ENCODE assay signal across 16 cellular contexts in the genomic region with DNA sequence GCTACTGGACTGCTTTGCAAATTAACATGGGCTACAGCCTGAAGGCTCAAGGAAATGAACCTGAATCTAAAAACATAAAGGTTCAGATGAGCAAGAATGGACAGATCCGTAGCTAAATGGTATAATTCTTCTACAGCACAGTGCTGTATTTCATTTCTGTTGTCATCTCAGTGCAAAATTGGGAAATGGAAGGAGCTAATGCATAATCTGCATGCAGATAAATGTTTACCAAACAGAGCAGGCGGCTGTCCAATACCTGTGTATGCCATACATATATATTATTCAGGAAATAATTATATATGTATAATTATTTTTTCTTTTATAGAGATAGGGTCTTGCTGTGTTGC. TPM values are rescaled to one million over a fixed set of nuclear protein-coding genes. Genes with fewer than 3 reads are reported as not detected.
DNase-seq lines count a peak whose midpoint lies in the region; TF ChIP-seq lines count a peak whose summit lies in the region.
"Had no signal": no experiment of that assay in that cellular context is flagged by ENCODE, and none has a peak within 500 bp of the region (broad histone marks: within the 10 kb centered on the region; RNA-seq: fewer than 3 reads in every experiment).

No MANE protein-coding gene starts in this region.

- TF ChIP-seq POLR2A in stomach (IDR thresholded peaks at IDR 0.05), result no peak

- WGBS in stomach, 5 donors, result 42 to 49% (median 44%) methylated on average over 2 of the region's 2 CpGs

- no peak overlapping the region for H3K4me3 ChIP-seq in stomach
- H3K4me3 ChIP-seq: heart right ventricle, prostate gland, SK-N-MC had no signal

- peaks cover 12% of the 10 kb centered on the region for H3K4me1 Mint-ChIP-seq in HFFc6 (ENCODE audit: low read depth)
- peaks cover 14% of the 10 kb centered on the region for H3K4me1 Mint-ChIP-seq in mesothelial cell of epicardium

- H3K27me3 Mint-ChIP-seq in HFFc6 (ENCODE audit: insufficient read depth) (peaks cover 8% of the 10 kb centered on the region), mesothelial cell of epicardium (ENCODE audit: low read depth) (no peaks in the 10 kb centered on the region)
- H3K27me3 Mint-ChIP-seq: T-helper 17 cell had no signal

- TF ChIP-seq EP300 in stomach (IDR thresholded peaks at IDR 0.05), result no peak

- H3K36me3 ChIP-seq in stomach, result no peaks in the 10 kb centered on the region
- H3K36me3 ChIP-seq: heart right ventricle, prostate gland had no signal

- no peaks in the 10 kb centered on the region for H3K27me3 ChIP-seq in stomach
- H3K27me3 ChIP-seq: heart right ventricle had no signal

- TF ChIP-seq CTCF in C4-2B (conservative IDR thresholded peaks at IDR 0.05) (peak; percentile 76), HFFc6 (IDR thresholded peaks at IDR 0.05) (peak; percentile 53; the same call in 1 of the 2 replicates), mesothelial cell of epicardium (IDR thresholded peaks at IDR 0.05; ENCODE audit: unreplicated experiment) (no peak), stomach (IDR thresholded peaks at IDR 0.05) (no peak)

- peaks cover 11% of the 10 kb centered on the region for H3K36me3 Mint-ChIP-seq in HFFc6 (ENCODE audit: low read depth)
- no peaks in the 10 kb centered on the region for H3K36me3 Mint-ChIP-seq in mesothelial cell of epicardium

- H3K27ac Mint-ChIP-seq in HFFc6, result no peak overlapping the region
- peak overlapping the region; percentile 6 for H3K27ac Mint-ChIP-seq in mesothelial cell of epicardium
- H3K27ac Mint-ChIP-seq: activated naive CD8-positive, alpha-beta T cell treated with anti-CD3 and anti-CD28 coated beads, Interleukin-2, amount 10 ng/mL, durations not matched to agents 7 days and 5 days; activated T-helper 2 cell treated with anti-CD3 and anti-CD28 coated beads, Interferon-gamma antibody, Interleukin-2, Interleukin-4, amounts not matched to agents 10 μg/mL and 5 μg/mL and 100 μg/mL, durations not matched to agents 14 hours and 24 hours and 36 hours; nephron progenitor cell; T-helper 17 cell had no signal

- no peak overlapping the region for H3K27ac ChIP-seq in C4-2B
- peak overlapping the region; percentile 48 for H3K27ac ChIP-seq in angular gyrus (ENCODE audit: low read depth, low read length)
- H3K27ac ChIP-seq in stomach, result peak overlapping the region in 2 of 5 donors; percentile 41 to 51
- H3K27ac ChIP-seq: SK-N-MC had no signal

- no peak overlapping the region for H3K4me3 Mint-ChIP-seq in HFFc6
- no peak overlapping the region for H3K4me3 Mint-ChIP-seq in mesothelial cell of epicardium
- H3K4me3 Mint-ChIP-seq: activated naive CD8-positive, alpha-beta T cell treated with anti-CD3 and anti-CD28 coated beads, Interleukin-2, amount 10 ng/mL, durations not matched to agents 7 days and 5 days; nephron progenitor cell; T-helper 17 cell had no signal

- H3K4me1 ChIP-seq in stomach, result peaks cover 6 to 15% (median 11%) of the 10 kb centered on the region in 4 donors

- DNase-seq in HFFc6 (no peak), mesothelial cell of epicardium (ENCODE audit: low spot score in 2 of 2, unreplicated experiment in 2 of 2) (no peak), stomach (no peak), NCI-H2029 (lab: John Stamatoyannopoulos, UW) (no peak), NCI-H1048 (lab: John Stamatoyannopoulos, UW) (no peak)
- no peak for DNase-seq in stimulated activated CD4-positive, alpha-beta T cell treated with anti-CD3 and anti-CD28 coated beads, Interleukin-2, amount 100 ng/mL, for 48 hours
- DNase-seq: activated naive CD8-positive, alpha-beta T cell treated with anti-CD3 and anti-CD28 coated beads, Interleukin-2, amount 10 ng/mL, durations not matched to agents 7 days and 5 days; NCI-H1105 had no signal

- no peaks in the 10 kb centered on the region for H3K9me3 ChIP-seq in stomach
- H3K9me3 ChIP-seq: heart right ventricle, prostate gland had no signal

- H3K9me3 Mint-ChIP-seq in HFFc6, result peaks cover 4% of the 10 kb centered on the region
- peaks cover 3% of the 10 kb centered on the region for H3K9me3 Mint-ChIP-seq in mesothelial cell of epicardium
- H3K9me3 Mint-ChIP-seq: activated naive CD8-positive, alpha-beta T cell treated with anti-CD3 and anti-CD28 coated beads, Interleukin-2, amount 10 ng/mL, durations not matched to agents 7 days and 5 days had no signal

- intact Hi-C loops in stomach (cut with DNase I; ENCODE audit: low total_unique reads), result no loop called here

RNA-seq across cellular contexts. Expression of a gene that starts 4.3 kb away (rescaled TPM):
- 100 to 1,000 TPM; 193 to 236 (median 210) TPM for total RNA-seq in HFFc6 (2021; fragmentation: NEBNext Ultra II Directional; extraction: Animal tissue kit (Norgen Biotek cat#: 25700))
- total RNA-seq in mesothelial cell of epicardium (157 to 165 TPM (median 160 TPM) in 3 replicates), stomach (100 to 1,000 TPM; 157 to 427 (median 196) TPM)
- polyA plus RNA-seq in stomach, result 10 to 100 TPM; 68.8 to 78.2 (median 75.2) TPM

RNA-seq across cellular contexts. Expression of a gene that starts 36.5 kb away (rescaled TPM):
- 100 to 1,000 TPM; 133 to 153 (median 148) TPM for total RNA-seq in HFFc6 (2021; fragmentation: NEBNext Ultra II Directional; extraction: Animal tissue kit (Norgen Biotek cat#: 25700))
- total RNA-seq in mesothelial cell of epicardium, result 76.6 to 77.7 TPM (median 77.6 TPM) in 3 replicates
- total RNA-seq in stomach, result 100 to 1,000 TPM in 1 of 5 donors, 10 to 100 TPM in 3, 1 to 10 TPM in 1; 9.0 to 119 (median 53.3) TPM
- polyA plus RNA-seq in stomach, result 10 to 100 TPM; 35.7 to 66.3 (median 48.7) TPM

Comparison
In these comparisons a context has a peak if more than half of its experiments do, and no peak if none do; other contexts are left out.
1. CTCF ChIP-seq: peak in C4-2B (single experiment) and HFFc6 (single experiment); none in mesothelial cell of epicardium (single experiment) and stomach (0 of 7).